Comparison of ENCODE assay signal across 10 cellular contexts in genomic region chr1:8421721-8422120, GRCh38.
DNase-seq lines count a peak whose midpoint lies in the region; ATAC-seq and TF ChIP-seq lines count a peak whose summit lies in the region.
"Had no signal": no experiment of that assay in that cellular context is flagged by ENCODE, and none has a peak within 500 bp of the region (broad histone marks: within the 10 kb centered on the region; RNA-seq: fewer than 3 reads in every experiment).

No MANE protein-coding gene starts in this region.

- 11 to 38% methylated on average over 6 of the region's 6 CpGs for WGBS in sigmoid colon, 2 donors

- CTCF ChIA-PET in CD8-positive, alpha-beta T cell (lab: Charles Lee) = interaction anchor here (1.0 to 1.7 kb wide), 3 partner anchors 12 to 304 kb away, joined by 3 to 4 read pairs (median 3); no protein-coding TSS in a partner anchor

- no peak overlapping the region for H3K27ac Mint-ChIP-seq in CD8-positive, alpha-beta T cell

- no peaks in the 10 kb centered on the region for H3K27me3 Mint-ChIP-seq in CD8-positive, alpha-beta T cell (ENCODE audit: low read depth)

- POLR2A ChIA-PET in CD8-positive, alpha-beta T cell (lab: Charles Lee) = interaction anchor here (0.6 to 1.4 kb wide), 2 partner anchors 9 to 19 kb away, joined by 3 to 5 read pairs; no protein-coding TSS in a partner anchor

- TF ChIP-seq CTCF in CD8-positive, alpha-beta T cell (IDR thresholded peaks at IDR 0.05) = no peak
- no peak for TF ChIP-seq CTCF in sigmoid colon (IDR thresholded peaks at IDR 0.05)

- peak in 1 of 2 donors; percentile 33 for TF ChIP-seq POLR2A in sigmoid colon (IDR thresholded peaks at IDR 0.05)

- peak overlapping the region; percentile 85 for H3K9ac ChIP-seq in SK-N-MC (ENCODE audit: insufficient read length)

- no peak for ATAC-seq in CD8-positive, alpha-beta T cell
- ATAC-seq in Right ventricle myocardium superior (ENCODE audit: poor library complexity) = peak; percentile 26
- ATAC-seq in HG02870 (IDR thresholded peaks at IDR 0.05; ENCODE audit: unreplicated experiment) = no peak
- no peak for ATAC-seq in HG03520 (IDR thresholded peaks at IDR 0.05; ENCODE audit: unreplicated experiment)

- H3K9me3 Mint-ChIP-seq in CD8-positive, alpha-beta T cell = no peaks in the 10 kb centered on the region

- peaks cover 19% of the 10 kb centered on the region for H3K36me3 Mint-ChIP-seq in CD8-positive, alpha-beta T cell

- H3K36me3 ChIP-seq in CD8-positive, alpha-beta T cell (ENCODE audit: insufficient read depth, low read length) = peaks cover 5% of the 10 kb centered on the region
- peaks cover 12% of the 10 kb centered on the region; the same call in 1 of the 2 replicates for H3K36me3 ChIP-seq in SK-N-MC (ENCODE audit: insufficient read depth, low read length)
- peaks cover 0 to 22% (median 0%) of the 10 kb centered on the region in 4 donors for H3K36me3 ChIP-seq in sigmoid colon

- H3K4me1 Mint-ChIP-seq in CD8-positive, alpha-beta T cell (ENCODE audit: low read depth) = peaks cover 41% of the 10 kb centered on the region

- intact Hi-C loops in CD8-positive, alpha-beta T cell (cut with DNase I, micrococcal nuclease) = loop anchor here (2.0 to 10.0 kb wide), 9 partner anchors 13 to 396 kb away; partner anchors contain the start of gene RERE (in 1 of the 2)
- intact Hi-C loops in Right ventricle myocardium superior (cut with DNase I) (loop anchor here (5.0 kb wide), 1 partner anchor 106 kb away; no protein-coding TSS in a partner anchor), sigmoid colon (cut with DNase I) (loop anchor here (5.0 kb wide), 2 partner anchors 49 to 281 kb away; no protein-coding TSS in a partner anchor)

- no peaks in the 10 kb centered on the region for H3K9me3 ChIP-seq in CD8-positive, alpha-beta T cell (ENCODE audit: low read length)
- H3K9me3 ChIP-seq in SK-N-MC (ENCODE audit: low read depth, low read length) = no peaks in the 10 kb centered on the region
- no peaks in the 10 kb centered on the region for H3K9me3 ChIP-seq in sigmoid colon

- H3K4me3 ChIP-seq in CD8-positive, alpha-beta T cell (ENCODE audit: low read depth, low read length) = peak overlapping the region; percentile 75
- peak overlapping the region; percentile 91 for H3K4me3 ChIP-seq in SK-N-MC
- peak overlapping the region; percentile 75 to 99 (median 94) for H3K4me3 ChIP-seq in sigmoid colon

- H3K4me3 Mint-ChIP-seq in CD8-positive, alpha-beta T cell = no peak overlapping the region

- peaks cover 69% of the 10 kb centered on the region for H3K4me1 ChIP-seq in CD8-positive, alpha-beta T cell (ENCODE audit: insufficient read depth, low read length)
- H3K4me1 ChIP-seq in sigmoid colon = peaks cover 0 to 63% (median 57%) of the 10 kb centered on the region in 4 donors

- TF ChIP-seq EP300 in sigmoid colon (IDR thresholded peaks at IDR 0.05) = no peak

- no peak overlapping the region for H3K27ac ChIP-seq in CD8-positive, alpha-beta T cell (ENCODE audit: low read depth, low read length)
- H3K27ac ChIP-seq in SK-N-MC = no peak overlapping the region
- peak overlapping the region; percentile 96 to 100 (median 98) for H3K27ac ChIP-seq in sigmoid colon

- DNase-seq in CD8-positive, alpha-beta T cell = no peak
- no peak for DNase-seq in SK-N-MC (ENCODE audit: low read depth, low spot score)
- no peak for DNase-seq in Right ventricle myocardium superior
- DNase-seq in sigmoid colon = peak; percentile 80
- DNase-seq in T-helper 1 cell = no peak
- no peak for DNase-seq in stimulated activated CD4-positive, alpha-beta T cell treated with anti-CD3 and anti-CD28 coated beads, Interleukin-15, amount 100 ng/mL, for 24 hours
- DNase-seq: left cardiac atrium, NCI-H69 had no signal

- H3K27me3 ChIP-seq in CD8-positive, alpha-beta T cell (ENCODE audit: insufficient read depth, low read length) = no peaks in the 10 kb centered on the region
- H3K27me3 ChIP-seq in sigmoid colon = no peaks in the 10 kb centered on the region

Comparison
In these comparisons a context has a peak if more than half of its experiments do, and no peak if none do; other contexts are left out.
1. H3K27ac ChIP-seq: peak in sigmoid colon (4 of 4); none in CD8-positive, alpha-beta T cell (single experiment) and SK-N-MC (single experiment).
2. Peak in every context shown above with its lines, with median percentiles within 50 percentile points of each other: H3K4me3 ChIP-seq.